In the genomic region with DNA sequence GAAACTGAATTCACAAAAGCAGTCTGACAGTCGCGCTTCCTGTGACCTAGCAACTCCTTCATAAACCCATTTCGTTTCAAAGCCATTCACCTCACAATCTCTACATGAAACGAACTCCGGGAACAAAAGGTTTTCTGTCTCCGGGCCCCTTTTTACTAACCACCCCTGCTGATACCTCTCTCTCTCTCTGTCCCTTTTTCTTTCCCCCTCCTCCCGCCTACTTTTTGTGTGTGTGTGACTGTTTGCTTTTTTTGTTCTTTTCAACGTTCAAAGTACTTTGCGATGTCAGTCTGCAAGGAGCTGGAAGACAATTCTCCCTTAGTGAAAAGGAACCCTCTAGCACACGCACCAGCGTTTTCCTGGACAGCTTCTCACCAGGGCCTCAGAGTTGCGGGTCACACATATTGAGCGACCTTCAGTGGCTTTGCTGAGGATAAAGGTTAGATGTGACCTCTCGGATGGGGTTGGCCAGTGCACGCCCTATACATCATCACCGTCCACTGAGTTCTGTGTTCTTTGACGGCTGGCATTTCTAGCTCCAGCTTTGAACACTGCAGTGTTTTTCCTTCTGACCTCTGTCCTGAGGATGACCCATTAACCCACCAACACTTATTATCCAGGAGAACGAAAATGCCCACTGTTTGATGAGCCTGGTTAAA, we compare ENCODE assay signal across 1 cellular context.
TF ChIP-seq lines count a peak whose summit lies in the region.

No MANE protein-coding gene starts in this region.

TF ChIP-seq in HepG2, 621 proteins besides CTCF, POLR2A, EP300 and RAD21 (continued from another document):
- TF ChIP-seq, protein P1, sequence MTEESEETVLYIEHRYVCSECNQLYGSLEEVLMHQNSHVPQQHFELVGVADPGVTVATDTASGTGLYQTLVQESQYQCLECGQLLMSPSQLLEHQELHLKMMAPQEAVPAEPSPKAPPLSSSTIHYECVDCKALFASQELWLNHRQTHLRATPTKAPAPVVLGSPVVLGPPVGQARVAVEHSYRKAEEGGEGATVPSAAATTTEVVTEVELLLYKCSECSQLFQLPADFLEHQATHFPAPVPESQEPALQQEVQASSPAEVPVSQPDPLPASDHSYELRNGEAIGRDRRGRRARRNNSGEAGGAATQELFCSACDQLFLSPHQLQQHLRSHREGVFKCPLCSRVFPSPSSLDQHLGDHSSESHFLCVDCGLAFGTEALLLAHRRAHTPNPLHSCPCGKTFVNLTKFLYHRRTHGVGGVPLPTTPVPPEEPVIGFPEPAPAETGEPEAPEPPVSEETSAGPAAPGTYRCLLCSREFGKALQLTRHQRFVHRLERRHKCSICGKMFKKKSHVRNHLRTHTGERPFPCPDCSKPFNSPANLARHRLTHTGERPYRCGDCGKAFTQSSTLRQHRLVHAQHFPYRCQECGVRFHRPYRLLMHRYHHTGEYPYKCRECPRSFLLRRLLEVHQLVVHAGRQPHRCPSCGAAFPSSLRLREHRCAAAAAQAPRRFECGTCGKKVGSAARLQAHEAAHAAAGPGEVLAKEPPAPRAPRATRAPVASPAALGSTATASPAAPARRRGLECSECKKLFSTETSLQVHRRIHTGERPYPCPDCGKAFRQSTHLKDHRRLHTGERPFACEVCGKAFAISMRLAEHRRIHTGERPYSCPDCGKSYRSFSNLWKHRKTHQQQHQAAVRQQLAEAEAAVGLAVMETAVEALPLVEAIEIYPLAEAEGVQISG (CRISPR knock-in tag; IDR thresholded peaks at IDR 0.05), result peak; percentile 81
- TF ChIP-seq ZNF234 (CRISPR knock-in tag; conservative IDR thresholded peaks at IDR 0.05) (no peak), WIZ (CRISPR knock-in tag; IDR thresholded peaks at IDR 0.05) (no peak), IKZF1 (IDR thresholded peaks at IDR 0.05) (no peak)
